ENCODE assay signal across 19 cellular contexts in the genomic region with DNA sequence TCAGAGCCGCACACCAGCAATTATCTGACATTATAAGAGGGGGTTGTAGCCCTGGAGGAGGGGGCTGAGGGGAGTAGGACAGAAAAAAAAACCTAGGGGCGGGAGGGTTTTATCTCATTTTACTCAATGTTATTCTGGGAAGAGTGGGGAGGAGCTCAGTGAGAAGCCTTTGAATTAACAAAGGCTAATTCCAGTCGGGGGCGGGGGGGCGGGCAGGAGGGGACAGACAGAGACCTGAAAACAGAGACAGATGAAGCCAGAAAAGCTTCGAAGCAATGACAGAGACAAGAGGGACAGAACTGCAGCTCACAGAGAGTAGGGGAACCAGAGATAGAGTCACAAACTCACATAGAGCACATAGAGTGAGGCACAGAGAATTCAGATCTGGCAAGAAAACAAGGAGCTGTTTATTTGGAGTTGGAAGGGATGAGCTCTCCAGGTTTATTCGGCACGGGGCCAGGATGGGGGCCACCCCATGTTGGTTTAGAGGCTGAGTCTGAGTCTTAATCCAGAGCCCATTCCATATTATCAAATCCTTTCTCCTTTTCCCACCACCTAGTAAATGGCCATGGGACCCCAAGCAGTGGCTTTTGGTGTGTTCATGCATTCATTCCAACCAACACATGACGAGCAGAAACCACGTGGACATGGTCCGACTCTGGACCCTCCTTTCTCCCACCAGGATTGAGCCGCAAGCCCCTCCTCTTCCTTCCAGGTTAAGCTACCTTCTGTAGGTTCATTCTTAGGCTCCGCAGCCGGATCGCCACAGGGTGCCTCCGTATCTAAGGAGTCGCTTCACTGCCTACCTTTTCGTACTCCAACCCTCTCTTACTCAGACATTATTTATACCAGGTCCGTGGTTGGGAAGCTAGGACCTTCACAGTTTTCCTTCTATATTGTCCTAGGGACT.
"Had no signal": no experiment of that assay in that cellular context is flagged by ENCODE, and none has a peak within 500 bp of the region (broad histone marks: within the 10 kb centered on the region; RNA-seq: fewer than 3 reads in every experiment).

No MANE protein-coding gene starts in this region.

- H3K36me3 ChIP-seq: brain microvascular endothelial cell, esophagus muscularis mucosa, thoracic aorta had no signal

- H3K9me3 ChIP-seq: esophagus muscularis mucosa, thoracic aorta had no signal

- H3K4me3 Mint-ChIP-seq: activated naive CD4-positive, alpha-beta T cell treated with anti-CD3 and anti-CD28 coated beads, Interleukin-2, amount 50 U/mL, for 24 hours; mesothelial cell of epicardium; stimulated activated naive CD8-positive, alpha-beta T cell treated with anti-CD3 and anti-CD28 coated beads, Interleukin-15, Interleukin-2, amounts not matched to agents 100 ng/mL and 50 ng/mL, for 24 hours; T-helper 1 cell treated with Interleukin-12 subunit alpha and Interleukin-12 subunit beta and Interleukin-4 antibody, amounts not matched to agents 30 μg/mL and 1 μg/mL, for 36 hours had no signal

- H3K79me2 ChIP-seq: parathyroid adenoma had no signal

- H2AFZ ChIP-seq: parathyroid adenoma had no signal

- H3K9me3 Mint-ChIP-seq: activated naive CD4-positive, alpha-beta T cell treated with anti-CD3 and anti-CD28 coated beads, Interleukin-2, amount 50 U/mL, for 24 hours; mesothelial cell of epicardium; stimulated activated naive CD8-positive, alpha-beta T cell treated with anti-CD3 and anti-CD28 coated beads, Interleukin-15, Interleukin-2, amounts not matched to agents 100 ng/mL and 50 ng/mL, for 24 hours; T-helper 1 cell treated with Interleukin-12 subunit alpha and Interleukin-12 subunit beta and Interleukin-4 antibody, amounts not matched to agents 30 μg/mL and 1 μg/mL, for 36 hours had no signal

- H3K27ac Mint-ChIP-seq: activated naive CD4-positive, alpha-beta T cell treated with anti-CD3 and anti-CD28 coated beads, Interleukin-2, amount 50 U/mL, for 24 hours; mesothelial cell of epicardium; stimulated activated naive CD8-positive, alpha-beta T cell treated with anti-CD3 and anti-CD28 coated beads, Interleukin-15, Interleukin-2, amounts not matched to agents 100 ng/mL and 50 ng/mL, for 24 hours; T-helper 1 cell treated with Interleukin-12 subunit alpha and Interleukin-12 subunit beta and Interleukin-4 antibody, amounts not matched to agents 30 μg/mL and 1 μg/mL, for 36 hours had no signal

- H3K27ac ChIP-seq: brain microvascular endothelial cell, esophagus muscularis mucosa, parathyroid adenoma, thoracic aorta had no signal

- H3K4me3 ChIP-seq: esophagus muscularis mucosa, thoracic aorta had no signal

- H3K36me3 Mint-ChIP-seq: activated naive CD4-positive, alpha-beta T cell treated with anti-CD3 and anti-CD28 coated beads, Interleukin-2, amount 50 U/mL, for 24 hours; mesothelial cell of epicardium had no signal

- DNase-seq: activated effector memory CD4-positive, alpha-beta T cell treated with Interleukin-2 at 50 U/mL for 16 hours; activated T-cell treated with anti-CD3 and anti-CD28 coated beads, Interleukin-2, amount 50 U/mL, for 1 hour; amniotic stem cell; brain microvascular endothelial cell; cerebellar nuclear complex; dermis blood vessel endothelial cell; glutamatergic neuron; kidney; stimulated activated CD4-positive, alpha-beta T cell treated with anti-CD3 and anti-CD28 coated beads, Interleukin-15, amount 100 ng/mL, for 24 hours; stimulated activated CD4-positive, alpha-beta T cell treated with anti-CD3 and anti-CD28 coated beads, Interleukin-4, amount 100 ng/mL, for 24 hours had no signal

- FAIRE-seq: kidney, TTC549, urothelium cell line had no signal

- H3K4me1 ChIP-seq: parathyroid adenoma had no signal

- H3K9ac ChIP-seq: parathyroid adenoma had no signal
